Comparison of ENCODE assay signal across 8 cellular contexts in the genomic region with DNA sequence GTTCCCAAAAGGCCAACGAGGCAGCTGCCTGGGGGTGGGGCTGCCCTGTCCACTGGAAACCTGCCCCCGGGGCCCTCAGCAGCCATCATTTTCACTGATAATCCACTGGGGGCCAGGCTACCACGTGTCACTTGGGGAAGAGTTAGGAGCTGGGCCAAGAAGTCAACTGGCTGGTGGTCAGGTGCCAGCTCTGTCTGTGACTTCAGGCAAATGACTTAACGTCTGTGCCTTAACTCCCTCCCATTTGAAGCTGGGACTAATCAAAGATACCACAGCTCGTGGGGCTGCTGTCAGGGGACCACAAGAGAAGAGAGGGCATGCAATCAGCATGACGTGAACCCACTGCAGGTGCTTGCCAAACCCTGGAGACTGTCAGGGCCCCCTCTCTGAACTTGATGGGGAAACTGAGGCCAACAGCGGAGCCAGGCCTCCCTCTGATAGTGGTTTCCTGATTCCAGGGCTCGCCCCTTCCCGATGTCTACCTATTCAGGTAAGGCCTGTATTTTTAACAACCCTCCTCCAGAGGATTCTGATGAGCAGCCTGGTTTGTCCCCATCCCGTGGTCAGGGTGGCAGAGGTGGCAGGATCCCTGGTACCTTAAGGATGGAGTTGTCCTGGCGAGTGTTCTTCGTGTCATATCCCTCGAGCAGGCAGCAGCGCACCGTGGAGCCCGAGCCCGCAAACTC. TPM values are rescaled to one million over a fixed set of nuclear protein-coding genes. Genes with fewer than 3 reads are reported as not detected.
DNase-seq lines count a peak whose midpoint lies in the region; ATAC-seq and TF ChIP-seq lines count a peak whose summit lies in the region.
"Had no signal": no experiment of that assay in that cellular context is flagged by ENCODE, and none has a peak within 500 bp of the region (broad histone marks: within the 10 kb centered on the region; RNA-seq: fewer than 3 reads in every experiment).

No MANE protein-coding gene starts in this region.

- H3K4me1 Mint-ChIP-seq in activated T-helper 17 cell treated with anti-CD3 and anti-CD28 coated beads, Interleukin-2, amount 50 U/mL, for 72 hours: peaks cover 13% of the 10 kb centered on the region
- H3K4me1 Mint-ChIP-seq in stimulated activated effector memory CD8-positive, alpha-beta T cell treated with anti-CD3 and anti-CD28 coated beads, Interleukin-12 subunit alpha, Interleukin-12 subunit beta, amount 100 ng/mL, for 72 hours: peaks cover 50% of the 10 kb centered on the region

- H3K4me3 ChIP-seq in esophagus squamous epithelium: no peak overlapping the region
- H3K4me3 ChIP-seq in thyroid gland (replicated peaks in 1 of 3): no peak overlapping the region

- peak overlapping the region; percentile 73 for H3K27ac Mint-ChIP-seq in activated T-helper 17 cell treated with anti-CD3 and anti-CD28 coated beads, Interleukin-2, amount 50 U/mL, for 72 hours
- H3K27ac Mint-ChIP-seq in stimulated activated effector memory CD8-positive, alpha-beta T cell treated with anti-CD3 and anti-CD28 coated beads, Interleukin-12 subunit alpha, Interleukin-12 subunit beta, amount 100 ng/mL, for 72 hours: peak overlapping the region; percentile 77

- H3K4me1 ChIP-seq in esophagus squamous epithelium (peaks cover 21 to 70% (median 21%) of the 10 kb centered on the region in 3 donors), thyroid gland (peaks cover 13 to 29% of the 10 kb centered on the region in 2 donors)

- no peaks in the 10 kb centered on the region for H3K27me3 Mint-ChIP-seq in activated T-helper 17 cell treated with anti-CD3 and anti-CD28 coated beads, Interleukin-2, amount 50 U/mL, for 72 hours

- TF ChIP-seq CTCF in esophagus squamous epithelium (IDR thresholded peaks at IDR 0.05) (no peak), thyroid gland (IDR thresholded peaks at IDR 0.05) (no peak)

- peaks cover 18% of the 10 kb centered on the region for H3K36me3 Mint-ChIP-seq in activated T-helper 17 cell treated with anti-CD3 and anti-CD28 coated beads, Interleukin-2, amount 50 U/mL, for 72 hours (ENCODE audit: low read depth)
- H3K36me3 Mint-ChIP-seq in stimulated activated effector memory CD8-positive, alpha-beta T cell treated with anti-CD3 and anti-CD28 coated beads, Interleukin-12 subunit alpha, Interleukin-12 subunit beta, amount 100 ng/mL, for 72 hours: no peaks in the 10 kb centered on the region

- H3K27me3 ChIP-seq in esophagus squamous epithelium: no peaks in the 10 kb centered on the region
- no peaks in the 10 kb centered on the region for H3K27me3 ChIP-seq in thyroid gland
- H3K27me3 ChIP-seq: neutrophil had no signal

- no peak for ATAC-seq in activated T-helper 17 cell treated with anti-CD3 and anti-CD28 coated beads, Interleukin-2, amount 50 U/mL, for 72 hours (replicated peaks)
- no peak for ATAC-seq in stimulated activated effector memory CD8-positive, alpha-beta T cell treated with anti-CD3 and anti-CD28 coated beads, Interleukin-12 subunit alpha, Interleukin-12 subunit beta, amount 100 ng/mL, for 72 hours
- ATAC-seq in GM21381 (IDR thresholded peaks at IDR 0.05; ENCODE audit: unreplicated experiment): no peak

- TF ChIP-seq POLR2A in esophagus squamous epithelium (IDR thresholded peaks at IDR 0.05): no peak
- no peak for TF ChIP-seq POLR2A in thyroid gland (IDR thresholded peaks at IDR 0.05)

- H3K9me3 ChIP-seq in esophagus squamous epithelium (no peaks in the 10 kb centered on the region), thyroid gland (no peaks in the 10 kb centered on the region)
- H3K9me3 ChIP-seq: neutrophil had no signal

- no peak overlapping the region for H3K4me3 Mint-ChIP-seq in activated T-helper 17 cell treated with anti-CD3 and anti-CD28 coated beads, Interleukin-2, amount 50 U/mL, for 72 hours
- no peak overlapping the region for H3K4me3 Mint-ChIP-seq in stimulated activated effector memory CD8-positive, alpha-beta T cell treated with anti-CD3 and anti-CD28 coated beads, Interleukin-12 subunit alpha, Interleukin-12 subunit beta, amount 100 ng/mL, for 72 hours

- peak overlapping the region in 3 of 4 donors; percentile 43 to 59 (median 55) for H3K27ac ChIP-seq in esophagus squamous epithelium
- H3K27ac ChIP-seq in thyroid gland: peak overlapping the region in 1 of 3 donors; percentile 13
- H3K27ac ChIP-seq: neutrophil had no signal

- no peaks in the 10 kb centered on the region for H3K9me3 Mint-ChIP-seq in activated T-helper 17 cell treated with anti-CD3 and anti-CD28 coated beads, Interleukin-2, amount 50 U/mL, for 72 hours
- no peaks in the 10 kb centered on the region for H3K9me3 Mint-ChIP-seq in stimulated activated effector memory CD8-positive, alpha-beta T cell treated with anti-CD3 and anti-CD28 coated beads, Interleukin-12 subunit alpha, Interleukin-12 subunit beta, amount 100 ng/mL, for 72 hours

- intact Hi-C loops in esophagus squamous epithelium (cut with DNase I): loop anchor here (10.0 kb wide), 1 partner anchor 155 kb away; no protein-coding TSS in a partner anchor
- intact Hi-C loops in thyroid gland (cut with DNase I): loop anchor here (5.0 kb wide), 1 partner anchor 167 kb away; no protein-coding TSS in a partner anchor

- no peak for DNase-seq in esophagus squamous epithelium (lab: John Stamatoyannopoulos, UW)
- DNase-seq in stimulated activated effector memory CD8-positive, alpha-beta T cell treated with anti-CD3 and anti-CD28 coated beads, Interleukin-12 subunit alpha, Interleukin-12 subunit beta, amount 100 ng/mL, for 72 hours (ENCODE audit: low spot score in 2 of 2): no peak
- no peak for DNase-seq in thyroid gland
- DNase-seq in iPS-NIHi7 (ENCODE audit: extremely low spot score): no peak
- DNase-seq: NCI-H774 had no signal

- H3K36me3 ChIP-seq in esophagus squamous epithelium (peaks cover 5 to 62% (median 6%) of the 10 kb centered on the region in 3 donors), thyroid gland (peaks cover 4 to 5% of the 10 kb centered on the region in 2 donors)
- H3K36me3 ChIP-seq: neutrophil had no signal

- WGBS in esophagus squamous epithelium, 2 donors: 53 to 72% methylated on average over 4 to 13 of the region's 17 CpGs
- WGBS in thyroid gland, 2 donors: 82 to 84% methylated on average over 17 of the region's 17 CpGs

RNA-seq across cellular contexts. Expression of gene DPM2, which starts 12.3 kb away (rescaled TPM):
- 10 to 100 TPM; 29.4 to 54.5 TPM for total RNA-seq in activated T-helper 17 cell treated with anti-CD3 and anti-CD28 coated beads, Interleukin-2, amount 50 U/mL, for 72 hours
- 10 to 100 TPM; 12.5 to 18.5 (median 15.7) TPM for total RNA-seq in esophagus squamous epithelium
- 10 to 100 TPM; 17.3 to 43.3 (median 35.5) TPM for total RNA-seq in thyroid gland

RNA-seq across cellular contexts. Expression of gene PIP5KL1, which starts 19.4 kb away (rescaled TPM):
- 1 to 10 TPM; 2.6 to 3.7 TPM for total RNA-seq in activated T-helper 17 cell treated with anti-CD3 and anti-CD28 coated beads, Interleukin-2, amount 50 U/mL, for 72 hours
- total RNA-seq in esophagus squamous epithelium (1 to 10 TPM in 3 of 4 donors, not detected in 1; 3.1 to 4.6 (median 3.6) TPM), thyroid gland (1 to 10 TPM in 3 of 4 donors, not detected in 1; 1.0 to 5.2 (median 1.6) TPM)

RNA-seq across cellular contexts. Expression of gene EEIG1, which starts 30.8 kb away (rescaled TPM):
- 10 to 100 TPM; 29.6 to 37.8 TPM for total RNA-seq in activated T-helper 17 cell treated with anti-CD3 and anti-CD28 coated beads, Interleukin-2, amount 50 U/mL, for 72 hours
- 10 to 100 TPM; 16.9 to 65.0 (median 24.0) TPM for total RNA-seq in esophagus squamous epithelium
- total RNA-seq in thyroid gland: 10 to 100 TPM; 18.3 to 34.7 (median 24.9) TPM

RNA-seq across cellular contexts. Expression of gene ST6GALNAC4, which starts 33.1 kb away (rescaled TPM):
- 10 to 100 TPM; 19.6 to 19.8 TPM for total RNA-seq in activated T-helper 17 cell treated with anti-CD3 and anti-CD28 coated beads, Interleukin-2, amount 50 U/mL, for 72 hours
- total RNA-seq in esophagus squamous epithelium (10 to 100 TPM; 12.5 to 33.0 (median 23.8) TPM), thyroid gland (10 to 100 TPM in 3 of 4 donors, 1 to 10 TPM in 1; 8.9 to 27.4 (median 19.1) TPM)

RNA-seq across cellular contexts. Expression of gene ST6GALNAC6, which starts 50.6 kb away (rescaled TPM):
- 100 to 1,000 TPM in 1 of 2 donors, 10 to 100 TPM in 1; 61.7 to 124 TPM for total RNA-seq in activated T-helper 17 cell treated with anti-CD3 and anti-CD28 coated beads, Interleukin-2, amount 50 U/mL, for 72 hours
- total RNA-seq in esophagus squamous epithelium (10 to 100 TPM; 14.5 to 69.4 (median 26.1) TPM), thyroid gland (100 to 1,000 TPM in 1 of 4 donors, 10 to 100 TPM in 3; 39.2 to 124 (median 50.8) TPM)
